Comparison of ENCODE assay signal across 2 cellular contexts in genomic region chr2:240588006-240588655, GRCh38.
TF ChIP-seq lines count a peak whose summit lies in the region.

No MANE protein-coding gene starts in this region.

TF ChIP-seq in H1, 55 proteins besides CTCF, POLR2A, EP300 and RAD21:
- TF ChIP-seq SIRT6 (IDR thresholded peaks at IDR 0.05; ENCODE audit: low read length): no peak
- no peak for TF ChIP-seq MAFK (IDR thresholded peaks at IDR 0.05; ENCODE audit: low read depth, low read length)

TF ChIP-seq in neural cell, 6 proteins besides CTCF, POLR2A, EP300 and RAD21:
- TF ChIP-seq MXI1 (conservative IDR thresholded peaks at IDR 0.05; ENCODE audit: poor library complexity, severe bottlenecking): no peak
- no peak for TF ChIP-seq SMC3 (conservative IDR thresholded peaks at IDR 0.05; ENCODE audit: poor library complexity)
- TF ChIP-seq, protein P1, sequence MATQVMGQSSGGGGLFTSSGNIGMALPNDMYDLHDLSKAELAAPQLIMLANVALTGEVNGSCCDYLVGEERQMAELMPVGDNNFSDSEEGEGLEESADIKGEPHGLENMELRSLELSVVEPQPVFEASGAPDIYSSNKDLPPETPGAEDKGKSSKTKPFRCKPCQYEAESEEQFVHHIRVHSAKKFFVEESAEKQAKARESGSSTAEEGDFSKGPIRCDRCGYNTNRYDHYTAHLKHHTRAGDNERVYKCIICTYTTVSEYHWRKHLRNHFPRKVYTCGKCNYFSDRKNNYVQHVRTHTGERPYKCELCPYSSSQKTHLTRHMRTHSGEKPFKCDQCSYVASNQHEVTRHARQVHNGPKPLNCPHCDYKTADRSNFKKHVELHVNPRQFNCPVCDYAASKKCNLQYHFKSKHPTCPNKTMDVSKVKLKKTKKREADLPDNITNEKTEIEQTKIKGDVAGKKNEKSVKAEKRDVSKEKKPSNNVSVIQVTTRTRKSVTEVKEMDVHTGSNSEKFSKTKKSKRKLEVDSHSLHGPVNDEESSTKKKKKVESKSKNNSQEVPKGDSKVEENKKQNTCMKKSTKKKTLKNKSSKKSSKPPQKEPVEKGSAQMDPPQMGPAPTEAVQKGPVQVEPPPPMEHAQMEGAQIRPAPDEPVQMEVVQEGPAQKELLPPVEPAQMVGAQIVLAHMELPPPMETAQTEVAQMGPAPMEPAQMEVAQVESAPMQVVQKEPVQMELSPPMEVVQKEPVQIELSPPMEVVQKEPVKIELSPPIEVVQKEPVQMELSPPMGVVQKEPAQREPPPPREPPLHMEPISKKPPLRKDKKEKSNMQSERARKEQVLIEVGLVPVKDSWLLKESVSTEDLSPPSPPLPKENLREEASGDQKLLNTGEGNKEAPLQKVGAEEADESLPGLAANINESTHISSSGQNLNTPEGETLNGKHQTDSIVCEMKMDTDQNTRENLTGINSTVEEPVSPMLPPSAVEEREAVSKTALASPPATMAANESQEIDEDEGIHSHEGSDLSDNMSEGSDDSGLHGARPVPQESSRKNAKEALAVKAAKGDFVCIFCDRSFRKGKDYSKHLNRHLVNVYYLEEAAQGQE (IDR thresholded peaks at IDR 0.05; ENCODE audit: borderline replicate concordance): no peak
- no peak for TF ChIP-seq POLR2AphosphoS5 (IDR thresholded peaks at IDR 0.05)
- no peak for TF ChIP-seq EZH2 (IDR thresholded peaks at IDR 0.05; ENCODE audit: borderline replicate concordance, insufficient read depth, low read length, poor library complexity, severe bottlenecking)
- no peak for TF ChIP-seq TAF1 (IDR thresholded peaks at IDR 0.05; ENCODE audit: low read depth)
